Comparison of ENCODE assay signal across 8 cellular contexts in genomic region chr19:40663712-40664692, GRCh38. TPM values are rescaled to one million over a fixed set of nuclear protein-coding genes. Genes with fewer than 3 reads are reported as not detected.
DNase-seq lines count a peak whose midpoint lies in the region; ATAC-seq and TF ChIP-seq lines count a peak whose summit lies in the region.

No MANE protein-coding gene starts in this region.

- peaks cover 0 to under 1% of the 10 kb centered on the region in 2 donors for H3K36me3 ChIP-seq in prostate gland

- H3K9me3 Mint-ChIP-seq in activated CD8-positive, alpha-beta T cell treated with anti-CD3 and anti-CD28 coated beads, Interleukin-2, amount 10 ng/mL, durations not matched to agents 7 days and 5 days (ENCODE audit: insufficient read depth): no peaks in the 10 kb centered on the region

- DNase-seq in activated T-cell treated with anti-CD3 and anti-CD28 coated beads for 48 hours (ENCODE audit: low read depth) (peak; percentile 4), activated T-cell treated with anti-CD3 and anti-CD28 coated beads for 4 hours (no peak), glomerular visceral epithelial cell (ENCODE audit: extremely low spot score) (peak; percentile 15), prostate gland (ENCODE audit: low spot score) (no peak), amniotic stem cell (lab: John Stamatoyannopoulos, UW) (no peak), cortex of kidney (lab: John Stamatoyannopoulos, UW) (no peak)
- no peak for DNase-seq in activated CD8-positive, alpha-beta T cell treated with anti-CD3 and anti-CD28 coated beads, Interleukin-2, amount 10 ng/mL, durations not matched to agents 7 days and 5 days

- peak overlapping the region; percentile 70 for H3K27ac Mint-ChIP-seq in activated CD8-positive, alpha-beta T cell treated with anti-CD3 and anti-CD28 coated beads, Interleukin-2, amount 10 ng/mL, durations not matched to agents 7 days and 5 days

- H3K4me1 ChIP-seq in prostate gland (replicated peaks): no peaks in the 10 kb centered on the region

- 50% methylated on average over 22 of the region's 22 CpGs for WGBS in prostate gland

- CTCF ChIA-PET in activated CD8-positive, alpha-beta T cell treated with anti-CD3 and anti-CD28 coated beads, Interleukin-2, amount 10 ng/mL, durations not matched to agents 7 days and 5 days (lab: Charles Lee): interaction anchor here (0.6 to 5.8 kb wide), 26 partner anchors 8 to 607 kb away, joined by 3 to 47 read pairs (median 4); partner anchors contain the start of genes ACTMAP, COQ8B, EGLN2 and ITPKC

- POLR2A ChIA-PET in activated CD8-positive, alpha-beta T cell treated with anti-CD3 and anti-CD28 coated beads, Interleukin-2, amount 10 ng/mL, durations not matched to agents 7 days and 5 days (lab: Charles Lee): interaction anchor here (1.2 to 1.9 kb wide), 4 partner anchors 53 to 143 kb away, joined by 3 to 9 read pairs (median 4); partner anchors contain the start of genes ITPKC and RAB4B

- H3K27ac ChIP-seq in prostate gland: peak overlapping the region; percentile 73 to 81

- no peaks in the 10 kb centered on the region for H3K27me3 ChIP-seq in prostate gland (replicated peaks; ENCODE audit: insufficient read depth)

- intact Hi-C loops in prostate gland (cut with DNase I): loop anchor here (5.0 to 10.0 kb wide), 4 partner anchors 143 to 471 kb away; no protein-coding TSS in a partner anchor

- H3K27me3 Mint-ChIP-seq in activated CD8-positive, alpha-beta T cell treated with anti-CD3 and anti-CD28 coated beads, Interleukin-2, amount 10 ng/mL, durations not matched to agents 7 days and 5 days (ENCODE audit: low read depth): peaks cover 6% of the 10 kb centered on the region

- TF ChIP-seq POLR2A in prostate gland (IDR thresholded peaks at IDR 0.05): no peak

- peak overlapping the region; percentile 78 for H3K4me3 Mint-ChIP-seq in activated CD8-positive, alpha-beta T cell treated with anti-CD3 and anti-CD28 coated beads, Interleukin-2, amount 10 ng/mL, durations not matched to agents 7 days and 5 days

- H3K4me1 Mint-ChIP-seq in activated CD8-positive, alpha-beta T cell treated with anti-CD3 and anti-CD28 coated beads, Interleukin-2, amount 10 ng/mL, durations not matched to agents 7 days and 5 days (ENCODE audit: low read depth): peaks cover 7% of the 10 kb centered on the region

- TF ChIP-seq CTCF in prostate gland (IDR thresholded peaks at IDR 0.05): no peak

- H3K36me3 Mint-ChIP-seq in activated CD8-positive, alpha-beta T cell treated with anti-CD3 and anti-CD28 coated beads, Interleukin-2, amount 10 ng/mL, durations not matched to agents 7 days and 5 days (ENCODE audit: low read depth): peaks cover 7% of the 10 kb centered on the region

- ATAC-seq in activated CD8-positive, alpha-beta T cell treated with anti-CD3 and anti-CD28 coated beads, Interleukin-2, amount 10 ng/mL, durations not matched to agents 7 days and 5 days: no peak
- no peak for ATAC-seq in HG03521 (IDR thresholded peaks at IDR 0.05; ENCODE audit: unreplicated experiment)

- peak overlapping the region; percentile 65 to 69 for H3K4me3 ChIP-seq in prostate gland

- no peaks in the 10 kb centered on the region for H3K9me3 ChIP-seq in prostate gland

RNA-seq across cellular contexts. Expression of gene NUMBL, which starts 26.4 kb away (rescaled TPM):
- 1 to 10 TPM; 5.1 to 6.0 TPM for total RNA-seq in activated CD8-positive, alpha-beta T cell treated with anti-CD3 and anti-CD28 coated beads, Interleukin-2, amount 10 ng/mL, durations not matched to agents 7 days and 5 days
- 100 to 1,000 TPM in 1 of 2 donors, 10 to 100 TPM in 1; 24.3 to 102 TPM for total RNA-seq in prostate gland

RNA-seq across cellular contexts. Expression of gene COQ8B, which starts 52.7 kb away (rescaled TPM):
- total RNA-seq in activated CD8-positive, alpha-beta T cell treated with anti-CD3 and anti-CD28 coated beads, Interleukin-2, amount 10 ng/mL, durations not matched to agents 7 days and 5 days: 10 to 100 TPM; 21.5 to 27.2 TPM
- total RNA-seq in prostate gland: 10 to 100 TPM; 61.2 to 64.4 TPM

RNA-seq across cellular contexts. Expression of gene ITPKC, which starts 52.9 kb away (rescaled TPM):
- 1 to 10 TPM; 4.7 to 5.3 TPM for total RNA-seq in activated CD8-positive, alpha-beta T cell treated with anti-CD3 and anti-CD28 coated beads, Interleukin-2, amount 10 ng/mL, durations not matched to agents 7 days and 5 days
- 10 to 100 TPM; 40.8 to 44.5 TPM for total RNA-seq in prostate gland

Comparison
In these comparisons a context has a peak if more than half of its experiments do, and no peak if none do; other contexts are left out.
1. DNase-seq: peak in activated T-cell treated with anti-CD3 and anti-CD28 coated beads for 48 hours (single experiment) and glomerular visceral epithelial cell (single experiment); none in activated T-cell treated with anti-CD3 and anti-CD28 coated beads for 4 hours (single experiment), activated CD8-positive, alpha-beta T cell treated with anti-CD3 and anti-CD28 coated beads, Interleukin-2, amount 10 ng/mL, durations not matched to agents 7 days and 5 days (single experiment), prostate gland (single experiment), amniotic stem cell (single experiment) and cortex of kidney (single experiment).
2. RNA of gene ITPKC, which starts 52.9 kb away (total RNA-seq): 40.8 to 44.5 TPM in prostate gland; 4.7 to 5.3 TPM in activated CD8-positive, alpha-beta T cell treated with anti-CD3 and anti-CD28 coated beads, Interleukin-2, amount 10 ng/mL, durations not matched to agents 7 days and 5 days; every median in the first group is over 4 times any median in the second.